8 cellular contexts compared by ENCODE assay signal in genomic region chr10:70886921-70887665, GRCh38. TPM values are rescaled to one million over a fixed set of nuclear protein-coding genes. Genes with fewer than 3 reads are reported as not detected.
DNase-seq lines count a peak whose midpoint lies in the region; ATAC-seq, FAIRE-seq and TF ChIP-seq lines count a peak whose summit lies in the region.

No MANE protein-coding gene starts in this region.

- H3K4me3 ChIP-seq in AG10803 (ENCODE audit: low read length), result peak overlapping the region; percentile 76
- H3K4me3 ChIP-seq in Karpas-422 (ENCODE audit: low read length), result peak overlapping the region; percentile 72
- H3K4me3 ChIP-seq in coronary artery, result peak overlapping the region; percentile 84

- H3K4me2 ChIP-seq in Karpas-422 (ENCODE audit: low read depth, low read length, poor library complexity, severe bottlenecking), result peak overlapping the region; percentile 98

- H3K27ac ChIP-seq in Karpas-422 (ENCODE audit: low read length) (peak overlapping the region; percentile 67), coronary artery (peak overlapping the region; percentile 92 to 96)

- no peaks in the 10 kb centered on the region for H3K27me3 Mint-ChIP-seq in naive thymus-derived CD8-positive, alpha-beta T cell

- H4K20me1 ChIP-seq in Karpas-422 (ENCODE audit: insufficient read depth, low read depth, low read length), result no peaks in the 10 kb centered on the region

- peak overlapping the region; percentile 74 to 92 (median 83) for H3K27ac Mint-ChIP-seq in naive thymus-derived CD8-positive, alpha-beta T cell

- peaks cover 15% of the 10 kb centered on the region for H3K79me2 ChIP-seq in Karpas-422 (ENCODE audit: low read length)

- H3K27me3 ChIP-seq in Karpas-422 (ENCODE audit: low read length), result no peaks in the 10 kb centered on the region

- H3K36me3 Mint-ChIP-seq in naive thymus-derived CD8-positive, alpha-beta T cell, result peaks cover 0 to 19% (median 2%) of the 10 kb centered on the region in 3 donors

- in situ Hi-C loops in ACHN (cut with HindIII; ENCODE audit: low pct_ligation_motif_present, low pct_unique_long_range_greater_than_20kb, low sequenced_read_pairs), result no loop called here

- peak overlapping the region; percentile 71 to 95 (median 78) for H3K4me3 Mint-ChIP-seq in naive thymus-derived CD8-positive, alpha-beta T cell

- peak overlapping the region; percentile 77 for H3K9ac ChIP-seq in Karpas-422 (ENCODE audit: low read length)

- TF ChIP-seq CTCF in AG10803 (conservative IDR thresholded peaks at IDR 0.05; ENCODE audit: low read length), result no peak
- no peak for TF ChIP-seq CTCF in coronary artery (IDR thresholded peaks at IDR 0.05)

- peaks cover 3% of the 10 kb centered on the region; the same call in 1 of the 2 replicates for H3K36me3 ChIP-seq in Karpas-422 (ENCODE audit: insufficient read depth, low read length)

- H3K9me3 ChIP-seq in Karpas-422 (ENCODE audit: low read length), result no peaks in the 10 kb centered on the region

- peaks cover 2 to 22% (median 11%) of the 10 kb centered on the region in 4 donors for H3K4me1 Mint-ChIP-seq in naive thymus-derived CD8-positive, alpha-beta T cell

- no peaks in the 10 kb centered on the region for H3K9me3 Mint-ChIP-seq in naive thymus-derived CD8-positive, alpha-beta T cell

- DNase-seq in AG10803 (ENCODE audit: low read depth) (no peak), Karpas-422 (peak; percentile 39), coronary artery (ENCODE audit: low spot score) (no peak), HTR-8/SVneo (ENCODE audit: insufficient read length, low spot score) (no peak), ACHN (no peak), Ammon's horn (ENCODE audit: low spot score) (no peak), NCI-H1694 (lab: John Stamatoyannopoulos, UW) (no peak)
- no peak for DNase-seq in naive thymus-derived CD8-positive, alpha-beta T cell

- peaks cover 23% of the 10 kb centered on the region for H3K4me1 ChIP-seq in Karpas-422 (ENCODE audit: low read length)

- POLR2A ChIA-PET in naive thymus-derived CD8-positive, alpha-beta T cell (lab: Charles Lee), result interaction anchor here (0.6 to 1.7 kb wide), 3 partner anchors 8 to 12 kb away, joined by 3 to 5 read pairs (median 3); no protein-coding TSS in a partner anchor

- ATAC-seq in naive thymus-derived CD8-positive, alpha-beta T cell, result no peak

- no peak for FAIRE-seq in HTR-8/SVneo (lab: Jason Lieb, UNC)

- no peaks in the 10 kb centered on the region for H3K9me2 ChIP-seq in Karpas-422 (replicated peaks; ENCODE audit: insufficient read depth, low read length)

- H2AFZ ChIP-seq in Karpas-422 (ENCODE audit: low read length), result no peak overlapping the region

RNA-seq across cellular contexts. Expression of gene PCBD1, which starts 1.3 kb away (rescaled TPM):
- 73.7 and 76.4 TPM in 2 replicates for total RNA-seq in Karpas-422 (2014; rRNA removed; shearing (Covaris generic); ENCODE audit: low replicate concordance)
- total RNA-seq in naive thymus-derived CD8-positive, alpha-beta T cell, result 1 to 10 TPM; 6.0 to 9.5 TPM
- polyA plus RNA-seq in naive thymus-derived CD8-positive, alpha-beta T cell, result 10 to 100 TPM in 2 of 3 donors, 1 to 10 TPM in 1; 8.6 to 23.2 (median 14.9) TPM
